2 cellular contexts compared by ENCODE assay signal in genomic region chr10:4678951-4679671, GRCh38.
TF ChIP-seq lines count a peak whose summit lies in the region.

No MANE protein-coding gene starts in this region.

TF ChIP-seq in HepG2, 621 proteins besides CTCF, POLR2A, EP300 and RAD21:
- TF ChIP-seq, protein P1, sequence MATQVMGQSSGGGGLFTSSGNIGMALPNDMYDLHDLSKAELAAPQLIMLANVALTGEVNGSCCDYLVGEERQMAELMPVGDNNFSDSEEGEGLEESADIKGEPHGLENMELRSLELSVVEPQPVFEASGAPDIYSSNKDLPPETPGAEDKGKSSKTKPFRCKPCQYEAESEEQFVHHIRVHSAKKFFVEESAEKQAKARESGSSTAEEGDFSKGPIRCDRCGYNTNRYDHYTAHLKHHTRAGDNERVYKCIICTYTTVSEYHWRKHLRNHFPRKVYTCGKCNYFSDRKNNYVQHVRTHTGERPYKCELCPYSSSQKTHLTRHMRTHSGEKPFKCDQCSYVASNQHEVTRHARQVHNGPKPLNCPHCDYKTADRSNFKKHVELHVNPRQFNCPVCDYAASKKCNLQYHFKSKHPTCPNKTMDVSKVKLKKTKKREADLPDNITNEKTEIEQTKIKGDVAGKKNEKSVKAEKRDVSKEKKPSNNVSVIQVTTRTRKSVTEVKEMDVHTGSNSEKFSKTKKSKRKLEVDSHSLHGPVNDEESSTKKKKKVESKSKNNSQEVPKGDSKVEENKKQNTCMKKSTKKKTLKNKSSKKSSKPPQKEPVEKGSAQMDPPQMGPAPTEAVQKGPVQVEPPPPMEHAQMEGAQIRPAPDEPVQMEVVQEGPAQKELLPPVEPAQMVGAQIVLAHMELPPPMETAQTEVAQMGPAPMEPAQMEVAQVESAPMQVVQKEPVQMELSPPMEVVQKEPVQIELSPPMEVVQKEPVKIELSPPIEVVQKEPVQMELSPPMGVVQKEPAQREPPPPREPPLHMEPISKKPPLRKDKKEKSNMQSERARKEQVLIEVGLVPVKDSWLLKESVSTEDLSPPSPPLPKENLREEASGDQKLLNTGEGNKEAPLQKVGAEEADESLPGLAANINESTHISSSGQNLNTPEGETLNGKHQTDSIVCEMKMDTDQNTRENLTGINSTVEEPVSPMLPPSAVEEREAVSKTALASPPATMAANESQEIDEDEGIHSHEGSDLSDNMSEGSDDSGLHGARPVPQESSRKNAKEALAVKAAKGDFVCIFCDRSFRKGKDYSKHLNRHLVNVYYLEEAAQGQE (IDR thresholded peaks at IDR 0.05; ENCODE audit: borderline replicate concordance in 1 of 2, low read depth in 1 of 2, low read length in 2 of 2): no peak
- TF ChIP-seq PPARG (CRISPR knock-in tag; conservative IDR thresholded peaks at IDR 0.05) (no peak), KLF9 (CRISPR knock-in tag; IDR thresholded peaks at IDR 0.05; ENCODE audit: low read depth) (no peak), NR3C1 (CRISPR knock-in tag; IDR thresholded peaks at IDR 0.05) (no peak), ZNF598 (CRISPR knock-in tag; IDR thresholded peaks at IDR 0.05; ENCODE audit: borderline replicate concordance) (no peak), NFYC (CRISPR knock-in tag; IDR thresholded peaks at IDR 0.05) (peak; percentile 68), ISL2 (CRISPR knock-in tag; IDR thresholded peaks at IDR 0.05) (no peak), ZBTB21 (CRISPR knock-in tag; IDR thresholded peaks at IDR 0.05) (no peak), HOXD1 (CRISPR knock-in tag; IDR thresholded peaks at IDR 0.05) (no peak), CREBL2 (CRISPR knock-in tag; IDR thresholded peaks at IDR 0.05; ENCODE audit: borderline replicate concordance) (no peak), ZBTB33 (CRISPR knock-in tag; IDR thresholded peaks at IDR 0.05) (no peak), ZSCAN30 (CRISPR knock-in tag; IDR thresholded peaks at IDR 0.05) (no peak), MEF2D (CRISPR knock-in tag; IDR thresholded peaks at IDR 0.05) (no peak), NFYB (CRISPR knock-in tag; IDR thresholded peaks at IDR 0.05) (peak; percentile 72)
- TF ChIP-seq, protein P2, sequence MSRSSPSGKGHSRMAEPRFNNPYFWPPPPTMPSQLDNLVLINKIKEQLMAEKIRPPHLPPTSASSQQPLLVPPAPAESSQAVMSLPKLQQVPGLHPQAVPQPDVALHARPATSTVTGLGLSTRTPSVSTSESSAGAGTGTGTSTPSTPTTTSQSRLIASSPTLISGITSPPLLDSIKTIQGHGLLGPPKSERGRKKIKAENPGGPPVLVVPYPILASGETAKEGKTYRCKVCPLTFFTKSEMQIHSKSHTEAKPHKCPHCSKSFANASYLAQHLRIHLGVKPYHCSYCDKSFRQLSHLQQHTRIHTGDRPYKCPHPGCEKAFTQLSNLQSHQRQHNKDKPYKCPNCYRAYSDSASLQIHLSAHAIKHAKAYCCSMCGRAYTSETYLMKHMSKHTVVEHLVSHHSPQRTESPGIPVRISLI (CRISPR knock-in tag; IDR thresholded peaks at IDR 0.05; ENCODE audit: borderline replicate concordance): no peak
- TF ChIP-seq, protein P3, sequence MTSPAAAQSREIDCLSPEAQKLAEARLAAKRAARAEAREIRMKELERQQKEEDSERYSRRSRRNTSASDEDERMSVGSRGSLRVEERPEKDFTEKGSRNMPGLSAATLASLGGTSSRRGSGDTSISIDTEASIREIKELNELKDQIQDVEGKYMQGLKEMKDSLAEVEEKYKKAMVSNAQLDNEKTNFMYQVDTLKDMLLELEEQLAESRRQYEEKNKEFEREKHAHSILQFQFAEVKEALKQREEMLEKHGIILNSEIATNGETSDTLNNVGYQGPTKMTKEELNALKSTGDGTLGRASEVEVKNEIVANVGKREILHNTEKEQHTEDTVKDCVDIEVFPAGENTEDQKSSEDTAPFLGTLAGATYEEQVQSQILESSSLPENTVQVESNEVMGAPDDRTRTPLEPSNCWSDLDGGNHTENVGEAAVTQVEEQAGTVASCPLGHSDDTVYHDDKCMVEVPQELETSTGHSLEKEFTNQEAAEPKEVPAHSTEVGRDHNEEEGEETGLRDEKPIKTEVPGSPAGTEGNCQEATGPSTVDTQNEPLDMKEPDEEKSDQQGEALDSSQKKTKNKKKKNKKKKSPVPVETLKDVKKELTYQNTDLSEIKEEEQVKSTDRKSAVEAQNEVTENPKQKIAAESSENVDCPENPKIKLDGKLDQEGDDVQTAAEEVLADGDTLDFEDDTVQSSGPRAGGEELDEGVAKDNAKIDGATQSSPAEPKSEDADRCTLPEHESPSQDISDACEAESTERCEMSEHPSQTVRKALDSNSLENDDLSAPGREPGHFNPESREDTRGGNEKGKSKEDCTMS (CRISPR knock-in tag; conservative IDR thresholded peaks at IDR 0.05): no peak
- TF ChIP-seq, protein P4, sequence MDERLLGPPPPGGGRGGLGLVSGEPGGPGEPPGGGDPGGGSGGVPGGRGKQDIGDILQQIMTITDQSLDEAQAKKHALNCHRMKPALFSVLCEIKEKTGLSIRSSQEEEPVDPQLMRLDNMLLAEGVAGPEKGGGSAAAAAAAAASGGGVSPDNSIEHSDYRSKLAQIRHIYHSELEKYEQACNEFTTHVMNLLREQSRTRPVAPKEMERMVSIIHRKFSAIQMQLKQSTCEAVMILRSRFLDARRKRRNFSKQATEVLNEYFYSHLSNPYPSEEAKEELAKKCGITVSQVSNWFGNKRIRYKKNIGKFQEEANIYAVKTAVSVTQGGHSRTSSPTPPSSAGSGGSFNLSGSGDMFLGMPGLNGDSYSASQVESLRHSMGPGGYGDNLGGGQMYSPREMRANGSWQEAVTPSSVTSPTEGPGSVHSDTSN (CRISPR knock-in tag; IDR thresholded peaks at IDR 0.05): peak; percentile 80

TF ChIP-seq in endothelial cell of umbilical vein, 7 proteins besides CTCF, POLR2A, EP300 and RAD21 (continued from another document):
- no peak for TF ChIP-seq MAX (IDR thresholded peaks at IDR 0.05; ENCODE audit: insufficient read depth, insufficient read length)
- TF ChIP-seq MYC (IDR thresholded peaks at IDR 0.05; ENCODE audit: low read depth, low read length): no peak
- TF ChIP-seq FOS (IDR thresholded peaks at IDR 0.05; ENCODE audit: borderline replicate concordance, insufficient read depth, low read length): no peak
- TF ChIP-seq JUN (IDR thresholded peaks at IDR 0.05; ENCODE audit: borderline replicate concordance, insufficient read depth, insufficient read length, low read depth): no peak
- no peak for TF ChIP-seq GATA2 (IDR thresholded peaks at IDR 0.05; ENCODE audit: insufficient read depth, insufficient read length, low read depth, low read length)
- TF ChIP-seq EZH2 (IDR thresholded peaks at IDR 0.05; ENCODE audit: borderline replicate concordance, low read depth, low read length, severe bottlenecking): no peak
